In genomic region chr1:158098256-158098655, GRCh38 we compare ENCODE assay signal across 23 cellular contexts.
"Had no signal": no experiment of that assay in that cellular context is flagged by ENCODE, and none has a peak within 500 bp of the region (broad histone marks: within the 10 kb centered on the region; RNA-seq: fewer than 3 reads in every experiment).

No MANE protein-coding gene starts in this region.

- H3K9me3 ChIP-seq: gastroesophageal sphincter, pancreas, prostate gland, tibial nerve had no signal

- DNase-seq: activated CD4-positive, alpha-beta T cell treated with anti-CD3 and anti-CD28 coated beads for 48 hours; activated CD4-positive, alpha-beta T cell treated with anti-CD3 and anti-CD28 coated beads, Interleukin-2, amount 50 U/mL, for 48 hours; activated CD8-positive, alpha-beta memory T cell treated with anti-CD3 and anti-CD28 coated beads for 24 hours; activated effector memory CD4-positive, alpha-beta T cell treated with Interleukin-2 at 50 U/mL for 16 hours; activated naive CD4-positive, alpha-beta T cell treated with Interleukin-2 at 50 U/mL for 16 hours; anterior cingulate cortex; dermis blood vessel endothelial cell; effector CD4-positive, alpha-beta T cell; kidney; left colon; mesendoderm; nucleus accumbens; pancreas; retina; stimulated activated naive CD4-positive, alpha-beta T cell had no signal

- H3K4me1 ChIP-seq: gastroesophageal sphincter, pancreas, prostate gland had no signal

- H2AFZ ChIP-seq: hepatocyte had no signal

- H3K27me3 ChIP-seq: gastroesophageal sphincter, hepatocyte, pancreas, tibial nerve had no signal

- H3K79me2 ChIP-seq: hepatocyte had no signal

- H3K4me3 ChIP-seq: gastroesophageal sphincter, hepatocyte, pancreas, prostate gland, tibial nerve had no signal

- H3K9me3 Mint-ChIP-seq: natural killer cell treated with Interleukin-12 subunit alpha and Interleukin-12 subunit beta and Interleukin-15 and Interleukin-18, amount 100 ng/mL, for 72 hours had no signal

- H3K36me3 Mint-ChIP-seq: activated naive CD8-positive, alpha-beta T cell; natural killer cell treated with Interleukin-12 subunit alpha and Interleukin-12 subunit beta and Interleukin-15 and Interleukin-18, amount 100 ng/mL, for 72 hours had no signal

- H3K36me3 ChIP-seq: pancreas had no signal

- H3K4me2 ChIP-seq: hepatocyte had no signal

- H3K27ac Mint-ChIP-seq: activated naive CD8-positive, alpha-beta T cell; natural killer cell treated with Interleukin-12 subunit alpha and Interleukin-12 subunit beta and Interleukin-15 and Interleukin-18, amount 100 ng/mL, for 72 hours had no signal

- H3K4me3 Mint-ChIP-seq: activated naive CD8-positive, alpha-beta T cell; natural killer cell treated with Interleukin-12 subunit alpha and Interleukin-12 subunit beta and Interleukin-15 and Interleukin-18, amount 100 ng/mL, for 72 hours had no signal

- ATAC-seq: activated CD4-positive, CD25-positive, alpha-beta regulatory T cell treated with anti-CD3 and anti-CD28 coated beads, Interleukin-2, amount 50 U/mL, for 24 hours; gastroesophageal sphincter; left colon; natural killer cell treated with Interleukin-12 subunit alpha and Interleukin-12 subunit beta and Interleukin-15 and Interleukin-18, amount 100 ng/mL, for 72 hours; pancreas had no signal

- H3K27ac ChIP-seq: gastroesophageal sphincter, hepatocyte, pancreas, prostate gland, VCaP had no signal

- H3K27me3 Mint-ChIP-seq: activated naive CD8-positive, alpha-beta T cell had no signal
